ENCODE assay signal across 14 cellular contexts in the genomic region with DNA sequence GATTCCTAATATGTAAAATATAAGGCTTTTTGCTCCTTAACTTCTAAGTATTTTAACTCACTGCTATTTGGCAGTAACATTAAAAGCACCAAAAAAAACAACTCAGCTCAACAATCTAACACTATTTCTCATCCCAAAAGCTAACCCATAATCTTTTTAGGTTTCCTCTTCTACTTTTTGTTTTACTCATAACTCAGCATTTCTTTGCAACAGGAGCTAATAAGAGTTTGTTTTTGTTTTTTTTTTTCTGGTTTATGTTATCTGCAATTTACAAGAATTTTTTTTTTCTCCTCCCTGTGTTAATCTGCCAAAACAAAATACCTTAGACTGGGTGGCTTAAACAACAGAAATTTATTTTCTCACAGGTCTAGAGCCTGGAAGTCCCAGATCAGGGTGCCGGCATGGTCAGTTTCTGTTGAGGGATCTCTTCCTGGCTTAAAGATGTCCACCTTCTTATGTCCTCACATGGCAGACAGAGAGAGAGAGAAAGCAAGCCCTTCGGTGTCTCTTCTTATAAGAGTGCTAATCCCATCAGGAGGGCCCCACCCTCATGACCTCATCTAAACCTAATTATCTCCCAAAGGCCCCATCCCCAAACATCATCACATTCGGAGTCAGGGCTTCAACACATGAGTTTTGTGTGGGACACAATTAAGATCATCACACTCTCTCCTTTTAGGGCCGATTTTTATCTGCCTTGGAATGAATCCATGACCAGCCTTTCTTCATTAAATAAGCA. TPM values are rescaled to one million over a fixed set of nuclear protein-coding genes. Genes with fewer than 3 reads are reported as not detected.
DNase-seq lines count a peak whose midpoint lies in the region; ATAC-seq and TF ChIP-seq lines count a peak whose summit lies in the region.
"Had no signal": no experiment of that assay in that cellular context is flagged by ENCODE, and none has a peak within 500 bp of the region (broad histone marks: within the 10 kb centered on the region; RNA-seq: fewer than 3 reads in every experiment).

No MANE protein-coding gene starts in this region.

- H3K9ac ChIP-seq in mammary epithelial cell (ENCODE audit: insufficient read depth, low read length): no peak overlapping the region

- H3K9me3 ChIP-seq in Caco-2: no peaks in the 10 kb centered on the region
- no peaks in the 10 kb centered on the region for H3K9me3 ChIP-seq in HEK293 (ENCODE audit: control insufficient read depth, insufficient read depth, low read depth, low read length)
- H3K9me3 ChIP-seq in mammary epithelial cell (replicated peaks; ENCODE audit: insufficient read depth, low read length): no peaks in the 10 kb centered on the region
- H3K9me3 ChIP-seq: A549 had no signal

- DNase-seq in Caco-2 (no peak), mammary epithelial cell (no peak), nephron progenitor cell (no peak), glutamatergic neuron (no peak)
- DNase-seq in activated T-cell treated with anti-CD3 and anti-CD28 coated beads, Interleukin-2, amount 50 U/mL, for 48 hours: no peak
- DNase-seq: CD8-positive, alpha-beta T cell; COR-L47; H7 had no signal

- CTCF ChIA-PET in Caco-2 (lab: Charles Lee) (no interaction called here), HEK293 (lab: Yijun Ruan, JAX) (no interaction called here), mammary epithelial cell (lab: Charles Lee; ENCODE audit: low non-redundant PET) (no interaction called here)

- POLR2A ChIA-PET in Caco-2 (lab: Charles Lee) (no interaction called here), HEK293 (lab: Yijun Ruan, JAX) (interaction anchor here (0.6 kb wide), 1 partner anchor 1026 kb away, joined by 3 read pairs; no protein-coding TSS in a partner anchor)

- peaks cover 36% of the 10 kb centered on the region for H3K79me2 ChIP-seq in mammary epithelial cell (ENCODE audit: insufficient read depth, low read length)

- H3K27me3 Mint-ChIP-seq in Caco-2 (ENCODE audit: insufficient read depth, unreplicated experiment) (no peaks in the 10 kb centered on the region), nephron progenitor cell (ENCODE audit: low read depth, poor library complexity) (no peaks in the 10 kb centered on the region), glutamatergic neuron (ENCODE audit: unreplicated experiment) (peaks cover 2% of the 10 kb centered on the region)

- WGBS in mammary epithelial cell (ENCODE audit: low coverage, missing lambda C conversion rate): 81% methylated on average over 4 of the region's 4 CpGs

- no peak overlapping the region for H2AFZ ChIP-seq in mammary epithelial cell (ENCODE audit: low read depth, low read length)
- H2AFZ ChIP-seq: GM23338 had no signal

- H3K36me3 ChIP-seq in Caco-2 (ENCODE audit: control insufficient read depth, insufficient read depth, low read length) (no peaks in the 10 kb centered on the region), HEK293 (ENCODE audit: control insufficient read depth in 2 of 2, insufficient read depth in 1 of 2, low read length in 2 of 2) (no peaks in the 10 kb centered on the region), mammary epithelial cell (ENCODE audit: insufficient read depth, low read length) (no peaks in the 10 kb centered on the region)

- H3K36me3 Mint-ChIP-seq in Caco-2 (ENCODE audit: insufficient read depth, unreplicated experiment): peaks cover 49% of the 10 kb centered on the region
- H3K36me3 Mint-ChIP-seq in nephron progenitor cell (ENCODE audit: low read depth): peaks cover 68% of the 10 kb centered on the region
- peaks cover 4% of the 10 kb centered on the region for H3K36me3 Mint-ChIP-seq in glutamatergic neuron (ENCODE audit: unreplicated experiment)

- dilution Hi-C loops in mammary epithelial cell (cut with HindIII; ENCODE audit: low sequenced_read_pairs): no loop called here

- intact Hi-C loops in Caco-2 (cut with micrococcal nuclease; ENCODE audit: unreplicated experiment) (no loop called here), mammary epithelial cell (cut with micrococcal nuclease) (no loop called here)

- no peaks in the 10 kb centered on the region for H4K20me1 ChIP-seq in mammary epithelial cell (ENCODE audit: insufficient read depth, low read length)

- H3K27me3 ChIP-seq in Caco-2 (replicated peaks; ENCODE audit: control insufficient read depth, insufficient read depth, low read length) (no peaks in the 10 kb centered on the region), mammary epithelial cell (ENCODE audit: insufficient read depth, low read length) (no peaks in the 10 kb centered on the region)

- H3K27ac ChIP-seq in HEK293 (ENCODE audit: extremely low read depth, low read depth, low read length) (no peak overlapping the region), mammary epithelial cell (ENCODE audit: insufficient read depth, low read depth, low read length) (no peak overlapping the region)
- H3K27ac ChIP-seq: A549 had no signal

- BruUV-seq in Caco-2 (replicated peaks; lab: Mats Ljungman, UMichigan) (no TSS peak), mammary epithelial cell (replicated peaks; lab: Mats Ljungman, UMichigan) (TSS peak; percentile 8)

- H3K4me2 ChIP-seq in mammary epithelial cell (ENCODE audit: insufficient read depth, low read depth, low read length): no peak overlapping the region
- H3K4me2 ChIP-seq: A549 had no signal

- TF ChIP-seq CTCF in Caco-2 (IDR thresholded peaks at IDR 0.05; ENCODE audit: insufficient read depth in 1 of 2, low read depth in 1 of 2, low read length in 1 of 2, severe bottlenecking in 1 of 2, unreplicated experiment in 1 of 2) (no peak), HEK293 (tag by site-specific recombination; IDR thresholded peaks at IDR 0.05) (no peak), mammary epithelial cell (conservative IDR thresholded peaks at IDR 0.05 in 1 of 2, IDR thresholded peaks at IDR 0.05 in 1 of 2; ENCODE audit: extremely low read depth in 1 of 2, insufficient read depth in 1 of 2, low read depth in 1 of 2, low read length in 2 of 2) (no peak), nephron progenitor cell (IDR thresholded peaks at IDR 0.05) (no peak), glutamatergic neuron (IDR thresholded peaks at IDR 0.05; ENCODE audit: partially characterized antibody, unreplicated experiment) (no peak)

- peak overlapping the region; percentile 67 for H3K27ac Mint-ChIP-seq in Caco-2 (ENCODE audit: unreplicated experiment)
- H3K27ac Mint-ChIP-seq in nephron progenitor cell: peak overlapping the region; percentile 34
- H3K27ac Mint-ChIP-seq in glutamatergic neuron (ENCODE audit: unreplicated experiment): no peak overlapping the region
- H3K27ac Mint-ChIP-seq: CD8-positive, alpha-beta T cell; GM23338 had no signal

- H3K4me1 Mint-ChIP-seq in Caco-2 (ENCODE audit: low read depth, unreplicated experiment) (peaks cover 27% of the 10 kb centered on the region), nephron progenitor cell (no peaks in the 10 kb centered on the region), glutamatergic neuron (ENCODE audit: low read depth, unreplicated experiment) (no peaks in the 10 kb centered on the region)

- ATAC-seq in HG03196 (IDR thresholded peaks at IDR 0.05; ENCODE audit: unreplicated experiment): no peak
- ATAC-seq: A549; CD8-positive, alpha-beta T cell; GM23338; HepG2 had no signal

- H3K9me3 Mint-ChIP-seq in Caco-2 (ENCODE audit: unreplicated experiment) (no peaks in the 10 kb centered on the region), nephron progenitor cell (peaks cover 38% of the 10 kb centered on the region), glutamatergic neuron (ENCODE audit: unreplicated experiment) (peaks cover 2% of the 10 kb centered on the region)
- H3K9me3 Mint-ChIP-seq: GM23338 had no signal

- H3K4me3 Mint-ChIP-seq in Caco-2 (ENCODE audit: unreplicated experiment): no peak overlapping the region
- no peak overlapping the region for H3K4me3 Mint-ChIP-seq in nephron progenitor cell
- H3K4me3 Mint-ChIP-seq in glutamatergic neuron (ENCODE audit: unreplicated experiment): no peak overlapping the region
- H3K4me3 Mint-ChIP-seq: CD14-positive monocyte; CD8-positive, alpha-beta T cell; GM23338 had no signal

- in situ Hi-C loops in mammary epithelial cell (cut with MboI; ENCODE audit: low sequenced_read_pairs in 2 of 2): no loop called here

- H3K4me1 ChIP-seq in Caco-2 (peaks cover 10% of the 10 kb centered on the region), HEK293 (ENCODE audit: control insufficient read depth, insufficient read depth, low read length) (no peaks in the 10 kb centered on the region), mammary epithelial cell (ENCODE audit: insufficient read depth, low read length) (peaks cover 5% of the 10 kb centered on the region)
- H3K4me1 ChIP-seq: A549 had no signal

- H3K4me3 ChIP-seq in Caco-2 (ENCODE audit: low read depth, low read length) (no peak overlapping the region), HEK293 (ENCODE audit: low read depth, low read length) (no peak overlapping the region), mammary epithelial cell (replicated peaks in 1 of 3; ENCODE audit: insufficient read depth in 1 of 3, low read depth in 2 of 3, low read length in 3 of 3) (no peak overlapping the region)
- H3K4me3 ChIP-seq: A549, GM23338 had no signal

TF ChIP-seq in HEK293, 187 proteins besides CTCF, POLR2A, EP300 and RAD21:
- TF ChIP-seq ZNF169 (tag by site-specific recombination; IDR thresholded peaks at IDR 0.05) (no peak), KLF1 (tag by site-specific recombination; IDR thresholded peaks at IDR 0.05) (peak; percentile 41; the same call in 1 of the 2 replicates)
- TF ChIP-seq, protein P1, sequence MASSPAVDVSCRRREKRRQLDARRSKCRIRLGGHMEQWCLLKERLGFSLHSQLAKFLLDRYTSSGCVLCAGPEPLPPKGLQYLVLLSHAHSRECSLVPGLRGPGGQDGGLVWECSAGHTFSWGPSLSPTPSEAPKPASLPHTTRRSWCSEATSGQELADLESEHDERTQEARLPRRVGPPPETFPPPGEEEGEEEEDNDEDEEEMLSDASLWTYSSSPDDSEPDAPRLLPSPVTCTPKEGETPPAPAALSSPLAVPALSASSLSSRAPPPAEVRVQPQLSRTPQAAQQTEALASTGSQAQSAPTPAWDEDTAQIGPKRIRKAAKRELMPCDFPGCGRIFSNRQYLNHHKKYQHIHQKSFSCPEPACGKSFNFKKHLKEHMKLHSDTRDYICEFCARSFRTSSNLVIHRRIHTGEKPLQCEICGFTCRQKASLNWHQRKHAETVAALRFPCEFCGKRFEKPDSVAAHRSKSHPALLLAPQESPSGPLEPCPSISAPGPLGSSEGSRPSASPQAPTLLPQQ (tag by site-specific recombination; IDR thresholded peaks at IDR 0.05): peak; percentile 20; the same call in 1 of the 2 replicates
TF ChIP-seq in HEK293: peak in this region for 2.

RNA-seq across cellular contexts. Expression of a gene that starts 31.2 kb away (rescaled TPM):
- total RNA-seq in Caco-2 (2022): 122 and 140 TPM in 2 replicates
- 10 to 100 TPM; 31.5 to 40.0 TPM for total RNA-seq in mammary epithelial cell
- polyA plus RNA-seq in mammary epithelial cell: 12.6 TPM
- polyA minus RNA-seq in mammary epithelial cell: 30.9 TPM
- total RNA-seq in glutamatergic neuron (ENCODE audit: unreplicated experiment): 37.4 TPM
